In the genomic region with DNA sequence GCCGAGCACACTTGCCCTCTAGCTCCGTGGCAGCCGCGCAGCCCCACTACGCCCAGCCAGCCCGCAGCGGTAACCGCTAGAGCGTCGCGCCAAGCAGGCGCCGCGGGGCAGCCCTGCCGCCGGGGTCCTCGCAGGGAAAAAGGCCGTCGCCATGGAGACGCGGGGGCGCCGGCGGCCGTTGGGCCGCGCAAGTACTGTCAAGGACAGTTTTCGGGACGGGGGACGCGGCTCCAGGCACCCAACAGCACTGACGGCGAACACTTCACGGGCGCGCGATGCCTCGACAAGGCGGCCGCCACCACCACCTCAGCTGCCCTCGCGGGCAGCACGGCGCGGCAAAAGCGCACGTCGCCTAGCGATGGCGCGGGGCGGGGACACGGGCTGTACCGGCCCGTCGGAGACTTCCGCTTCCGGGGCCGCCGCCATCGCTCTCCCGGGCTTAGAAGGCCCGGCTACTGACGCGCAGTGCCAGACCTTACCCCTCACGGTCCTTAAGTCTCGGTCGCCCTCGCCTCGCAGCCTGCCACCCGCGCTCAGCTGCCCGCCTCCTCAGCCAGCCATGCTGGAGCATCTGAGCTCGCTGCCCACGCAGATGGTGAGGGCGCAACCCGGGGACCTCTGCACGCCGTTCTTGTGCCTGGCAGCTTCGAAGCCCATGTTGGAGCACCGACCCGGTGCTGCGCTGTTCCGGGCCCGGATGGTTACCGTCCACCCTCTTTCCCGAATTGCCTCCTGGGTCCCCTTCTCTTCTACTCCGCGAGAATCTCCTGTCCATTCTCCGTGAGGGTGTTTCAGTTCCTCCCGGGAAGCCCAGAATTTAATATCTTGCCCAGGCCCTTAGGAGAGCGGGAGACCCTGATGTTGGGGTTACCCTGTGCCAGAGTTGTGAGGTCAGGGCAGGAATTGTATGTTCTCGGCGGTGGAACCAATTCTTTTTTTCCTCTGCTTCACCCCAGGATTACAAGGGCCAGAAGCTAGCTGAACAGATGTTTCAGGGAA, we compare ENCODE assay signal across 8 cellular contexts. TPM values are rescaled to one million over a fixed set of nuclear protein-coding genes. Genes with fewer than 3 reads are reported as not detected.
DNase-seq lines count a peak whose midpoint lies in the region; ATAC-seq and TF ChIP-seq lines count a peak whose summit lies in the region.

A gene with protein sequence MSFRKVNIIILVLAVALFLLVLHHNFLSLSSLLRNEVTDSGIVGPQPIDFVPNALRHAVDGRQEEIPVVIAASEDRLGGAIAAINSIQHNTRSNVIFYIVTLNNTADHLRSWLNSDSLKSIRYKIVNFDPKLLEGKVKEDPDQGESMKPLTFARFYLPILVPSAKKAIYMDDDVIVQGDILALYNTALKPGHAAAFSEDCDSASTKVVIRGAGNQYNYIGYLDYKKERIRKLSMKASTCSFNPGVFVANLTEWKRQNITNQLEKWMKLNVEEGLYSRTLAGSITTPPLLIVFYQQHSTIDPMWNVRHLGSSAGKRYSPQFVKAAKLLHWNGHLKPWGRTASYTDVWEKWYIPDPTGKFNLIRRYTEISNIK (minus strand): TSS at position 104 of the 999 bp plus-strand sequence. CDS start 5,331 bp downstream, outside the sequence.
A gene (plus strand): TSS at position 419 of the 999 bp plus-strand sequence. CDS start 141 bp downstream, at position 560.

- in situ Hi-C loops in GM13977 (cut with MboI; ENCODE audit: low pct_unique_long_range_greater_than_20kb, low sequenced_read_pairs, unreplicated experiment): no loop called here

- H3K27ac Mint-ChIP-seq in T-helper 2 cell treated with Interferon-gamma antibody and Interleukin-4, amounts not matched to agents 5 μg/mL and 100 μg/mL, for 36 hours: peak within 1 kb of the TSS; percentile 92

- H3K4me3 ChIP-seq in ascending aorta (peak within 1 kb of the TSS; percentile 85 to 86), retinal pigment epithelial cell (ENCODE audit: low read length) (peak within 1 kb of the TSS; percentile 97)

- peak within 1 kb of the TSS; percentile 85 to 89 for H3K27ac ChIP-seq in ascending aorta

- intact Hi-C loops in ascending aorta (cut with DNase I): loop anchor here (1.0 to 10.0 kb wide), 3 partner anchors 20 to 1179 kb away; a partner anchor contains a TSS

- DNase-seq in GM13977 (ENCODE audit: low spot score) (peak; percentile 92), NCI-H1417 treated with DMSO at 0.1 percent for 48 hours (lab: John Stamatoyannopoulos, UW) (peak; percentile 11), ascending aorta (ENCODE audit: low spot score in 2 of 2) (peak in 1 of 2 donors; percentile 89), hepatic stellate cell (ENCODE audit: low spot score) (peak; percentile 89), retinal pigment epithelial cell (ENCODE audit: low read depth) (peak; percentile 47), cortex of kidney (lab: John Stamatoyannopoulos, UW) (no peak)
- peak; percentile 85 for DNase-seq in T-helper 2 cell treated with Interferon-gamma antibody and Interleukin-4, amounts not matched to agents 5 μg/mL and 100 μg/mL, for 36 hours (ENCODE audit: low spot score)

- peaks cover 24% of the 10 kb centered on the region for H3K36me3 Mint-ChIP-seq in T-helper 2 cell treated with Interferon-gamma antibody and Interleukin-4, amounts not matched to agents 5 μg/mL and 100 μg/mL, for 36 hours (ENCODE audit: low read depth)

- no peaks in the 10 kb centered on the region for H3K27me3 Mint-ChIP-seq in T-helper 2 cell treated with Interferon-gamma antibody and Interleukin-4, amounts not matched to agents 5 μg/mL and 100 μg/mL, for 36 hours (ENCODE audit: low read depth)

- H3K27me3 ChIP-seq in ascending aorta: no peaks in the 10 kb centered on the region

- no peaks in the 10 kb centered on the region for H3K9me3 Mint-ChIP-seq in T-helper 2 cell treated with Interferon-gamma antibody and Interleukin-4, amounts not matched to agents 5 μg/mL and 100 μg/mL, for 36 hours

- H3K36me3 ChIP-seq in ascending aorta: peaks cover 0 to 9% of the 10 kb centered on the region in 2 donors

- peaks cover 26% of the 10 kb centered on the region for H3K4me1 Mint-ChIP-seq in T-helper 2 cell treated with Interferon-gamma antibody and Interleukin-4, amounts not matched to agents 5 μg/mL and 100 μg/mL, for 36 hours (ENCODE audit: low read depth)

- TF ChIP-seq CTCF in GM13977 (IDR thresholded peaks at IDR 0.05; ENCODE audit: extremely low read depth, insufficient read depth, missing control alignments) (no peak), ascending aorta (IDR thresholded peaks at IDR 0.05) (no peak), retinal pigment epithelial cell (conservative IDR thresholded peaks at IDR 0.05; ENCODE audit: low read depth, low read length) (no peak)

- peak; percentile 83 for ATAC-seq in HG02798 (IDR thresholded peaks at IDR 0.05; ENCODE audit: poor library complexity, unreplicated experiment)

- H3K4me3 Mint-ChIP-seq in T-helper 2 cell treated with Interferon-gamma antibody and Interleukin-4, amounts not matched to agents 5 μg/mL and 100 μg/mL, for 36 hours: peak within 1 kb of the TSS; percentile 98

- no peaks in the 10 kb centered on the region for H3K9me3 ChIP-seq in ascending aorta

- peaks cover 10 to 23% of the 10 kb centered on the region in 2 donors for H3K4me1 ChIP-seq in ascending aorta

RNA-seq across cellular contexts. Expression of the first gene that starts in this region (rescaled TPM):
- total RNA-seq in ascending aorta: 38.3 TPM

RNA-seq across cellular contexts. Expression of the second gene that starts in this region (rescaled TPM):
- 170 TPM for total RNA-seq in ascending aorta
